ENCODE assay signal across 8 cellular contexts in the genomic region with DNA sequence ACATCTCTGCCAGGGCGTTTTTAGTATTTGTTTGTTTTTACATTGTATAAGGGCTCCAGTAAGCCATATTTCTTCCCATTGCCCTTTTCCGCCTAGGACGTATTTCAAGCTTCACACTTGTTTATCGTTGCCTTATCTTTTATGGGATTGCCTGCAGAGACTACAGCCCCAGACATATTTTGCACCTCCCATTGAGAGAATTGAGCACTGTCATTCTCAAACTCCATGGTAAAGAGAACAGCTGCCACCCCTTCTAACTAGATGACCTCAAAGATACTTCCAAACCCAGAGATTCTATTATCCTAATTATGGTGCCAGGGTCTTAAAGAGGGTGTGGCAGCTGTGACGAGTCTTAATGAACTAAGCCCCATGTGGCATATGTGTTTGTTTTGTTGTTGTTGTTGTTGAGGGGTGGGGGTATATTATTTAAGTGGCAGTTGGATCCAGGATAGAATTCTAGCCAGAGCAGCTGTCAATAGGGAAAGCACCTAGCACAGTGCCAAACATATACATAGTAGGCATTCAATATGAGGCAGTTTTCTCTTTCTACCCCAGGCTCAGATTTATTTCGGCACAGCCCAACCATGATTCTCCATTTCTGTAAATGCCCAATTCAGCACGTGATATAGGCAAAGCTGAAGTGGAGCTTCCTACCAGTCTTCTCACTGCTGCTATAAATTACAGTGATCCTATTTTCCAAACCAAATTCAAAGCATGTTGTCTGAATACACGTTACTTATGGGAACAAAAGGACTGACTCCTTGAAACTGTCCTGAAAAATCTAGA. TPM values are rescaled to one million over a fixed set of nuclear protein-coding genes. Genes with fewer than 3 reads are reported as not detected.
DNase-seq lines count a peak whose midpoint lies in the region; ATAC-seq and TF ChIP-seq lines count a peak whose summit lies in the region.

No MANE protein-coding gene starts in this region.

- in situ Hi-C loops in astrocyte of the cerebellum (cut with HindIII; ENCODE audit: low sequenced_read_pairs), result no loop called here

- intact Hi-C loops in Right ventricle myocardium superior (cut with DNase I), result no loop called here

- 78 to 81% methylated on average over 6 of the region's 8 CpGs for WGBS in mesodermal cell (ENCODE audit: insufficient coverage in 2 of 2), 2 experiments
- 39% methylated on average over 8 of the region's 8 CpGs for WGBS in urinary bladder

- peaks cover 15% of the 10 kb centered on the region for H3K36me3 ChIP-seq in cardiac muscle cell
- H3K36me3 ChIP-seq in mesodermal cell (ENCODE audit: control insufficient read depth, insufficient read depth, low read length), result peaks cover 29% of the 10 kb centered on the region
- peaks cover 2% of the 10 kb centered on the region for H3K36me3 ChIP-seq in urinary bladder (ENCODE audit: insufficient read depth)

- no peaks in the 10 kb centered on the region for H3K27me3 ChIP-seq in cardiac muscle cell

- H3K4me3 ChIP-seq in cardiac muscle cell, result peak overlapping the region; percentile 89
- H3K4me3 ChIP-seq in astrocyte of the cerebellum (ENCODE audit: low read depth, low read length), result peak overlapping the region; percentile 90
- H3K4me3 ChIP-seq in mesodermal cell (ENCODE audit: extremely low read depth, insufficient read depth, low read length, poor library complexity, severe bottlenecking), result peak overlapping the region; percentile 64
- peak overlapping the region; percentile 72 for H3K4me3 ChIP-seq in urinary bladder (ENCODE audit: low read depth, low read length)

- ATAC-seq in Right ventricle myocardium superior (ENCODE audit: poor library complexity), result no peak

- no peaks in the 10 kb centered on the region for H3K9me3 ChIP-seq in cardiac muscle cell (ENCODE audit: low read depth)
- no peaks in the 10 kb centered on the region for H3K9me3 ChIP-seq in mesodermal cell (ENCODE audit: control insufficient read depth, low read length)

- TF ChIP-seq CTCF in cardiac muscle cell (IDR thresholded peaks at IDR 0.05; ENCODE audit: low read depth, low read length) (no peak), astrocyte of the cerebellum (IDR thresholded peaks at IDR 0.05; ENCODE audit: low read depth, low read length, missing control alignments) (no peak), GM10248 (IDR thresholded peaks at IDR 0.05; ENCODE audit: control extremely low read depth, extremely low read depth, low read depth, missing control alignments) (no peak)

- H3K4me1 ChIP-seq in cardiac muscle cell (ENCODE audit: low read depth), result peaks cover 4% of the 10 kb centered on the region
- H3K4me1 ChIP-seq in mesodermal cell (ENCODE audit: control insufficient read depth, insufficient read depth, low read length, poor library complexity, severe bottlenecking), result peaks cover 4% of the 10 kb centered on the region
- H3K4me1 ChIP-seq in urinary bladder (ENCODE audit: insufficient read depth), result no peaks in the 10 kb centered on the region

- CTCF ChIA-PET in GM10248 (lab: Yijun Ruan, JAX), result interaction anchor here (1.2 to 4.3 kb wide), 3 partner anchors 10 to 21 kb away, joined by 3 to 24 read pairs (median 8); no protein-coding TSS in a partner anchor

- H3K27ac ChIP-seq in cardiac muscle cell, result peak overlapping the region; percentile 92
- peak overlapping the region; percentile 96 for H3K27ac ChIP-seq in mesodermal cell (ENCODE audit: low read depth, low read length, severe bottlenecking)
- no peak overlapping the region for H3K27ac ChIP-seq in urinary bladder (ENCODE audit: low read depth)

- no peak for DNase-seq in cardiac muscle cell (ENCODE audit: low read depth in 1 of 2, low spot score in 1 of 2)
- no peak for DNase-seq in Right ventricle myocardium superior
- no peak for DNase-seq in astrocyte of the cerebellum (ENCODE audit: low read depth)
- no peak for DNase-seq in GM10248 (ENCODE audit: extremely low spot score)
- no peak for DNase-seq in NCI-H526 treated with DMSO at 0.1 percent for 48 hours (lab: John Stamatoyannopoulos, UW)
- DNase-seq in activated CD8-positive, alpha-beta memory T cell treated with anti-CD3 and anti-CD28 coated beads, Interleukin-2, amount 50 U/mL, for 48 hours, result no peak

- POLR2A ChIA-PET in GM10248 (lab: Yijun Ruan, JAX), result no interaction called here

RNA-seq across cellular contexts. Expression of a gene that starts 0.9 kb away (rescaled TPM):
- 72.1 and 84.1 TPM in 2 replicates for total RNA-seq in cardiac muscle cell
- 41.0 and 41.1 TPM in 2 replicates for polyA plus RNA-seq in cardiac muscle cell
- 23.7 TPM for total RNA-seq in Right ventricle myocardium superior
- polyA plus RNA-seq in mesodermal cell (2013, experiment 1 of 2), result 55.7 TPM
- polyA plus RNA-seq in mesodermal cell (2013, experiment 2 of 2), result 48.7 TPM
- 106 TPM for total RNA-seq in urinary bladder
- polyA plus RNA-seq in urinary bladder, result 16.7 TPM

RNA-seq across cellular contexts. Expression of a gene that starts 23.5 kb away (rescaled TPM):
- 30.6 TPM in 2 replicates for total RNA-seq in cardiac muscle cell
- 13.8 and 19.3 TPM in 2 replicates for polyA plus RNA-seq in cardiac muscle cell
- total RNA-seq in Right ventricle myocardium superior, result 24.4 TPM
- 12.5 TPM for polyA plus RNA-seq in mesodermal cell (2013, experiment 1 of 2)
- 11.6 TPM for polyA plus RNA-seq in mesodermal cell (2013, experiment 2 of 2)
- 14.3 TPM for total RNA-seq in urinary bladder
- 27.3 TPM for polyA plus RNA-seq in urinary bladder
